Comparison of ENCODE assay signal across 9 cellular contexts in the genomic region with DNA sequence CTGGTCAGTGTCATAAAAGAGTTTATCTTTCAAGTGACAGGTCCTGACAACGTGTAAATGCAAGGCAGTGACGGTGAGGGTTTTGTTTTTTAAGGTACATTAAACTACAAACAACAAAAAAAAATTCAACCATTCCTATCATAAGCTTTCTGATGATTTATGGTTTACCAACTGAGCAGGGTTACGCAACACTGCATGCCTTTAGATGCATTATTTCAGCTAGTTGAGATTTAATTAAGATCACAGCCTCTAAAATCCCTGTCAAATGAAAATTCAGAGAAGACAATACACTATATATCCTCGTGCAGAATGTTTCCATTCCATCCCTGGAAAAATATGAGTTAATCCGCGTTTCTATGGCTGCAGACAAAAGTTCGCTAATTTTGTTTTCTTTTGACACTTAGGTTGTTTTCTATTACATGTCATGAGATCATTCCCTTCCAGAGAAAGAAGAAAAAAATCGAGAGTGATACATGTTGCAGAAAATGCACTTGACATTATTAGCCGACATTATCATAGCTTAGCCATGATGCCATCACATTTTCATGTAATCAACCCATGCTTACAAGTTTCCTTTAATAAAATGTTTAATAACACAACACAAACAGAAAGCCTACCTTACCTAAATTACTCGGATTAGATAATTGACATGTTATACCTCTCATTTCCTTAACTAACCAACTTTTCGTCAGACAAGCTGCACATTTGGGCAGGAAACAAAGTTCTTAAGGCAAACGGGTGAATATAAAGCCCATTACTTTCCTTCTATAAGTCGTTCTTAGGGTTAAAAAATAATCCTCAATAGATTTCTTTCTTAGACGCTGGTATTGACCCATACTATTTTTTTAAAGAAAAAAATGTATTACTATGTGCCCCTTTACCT.
DNase-seq lines count a peak whose midpoint lies in the region; ATAC-seq, FAIRE-seq and TF ChIP-seq lines count a peak whose summit lies in the region.
"Had no signal": no experiment of that assay in that cellular context is flagged by ENCODE, and none has a peak within 500 bp of the region (broad histone marks: within the 10 kb centered on the region; RNA-seq: fewer than 3 reads in every experiment).

No MANE protein-coding gene starts in this region.

- no peak for TF ChIP-seq CTCF in A549 (IDR thresholded peaks at IDR 0.05)
- no peak for TF ChIP-seq CTCF in KMS-11 (conservative IDR thresholded peaks at IDR 0.05; ENCODE audit: low read depth, low read length)
- no peak for TF ChIP-seq CTCF in coronary artery (IDR thresholded peaks at IDR 0.05)

- H3K27ac Mint-ChIP-seq in naive B cell = peak overlapping the region in 5 of 6 donors; percentile 15 to 73 (median 58)

- H3K36me3 Mint-ChIP-seq in naive B cell = no peaks in the 10 kb centered on the region

- H3K27me3 ChIP-seq in KMS-11 (ENCODE audit: insufficient read depth, low read depth) = no peaks in the 10 kb centered on the region

- H2AFZ ChIP-seq in KMS-11 (ENCODE audit: low read depth) = no peak overlapping the region

- no peaks in the 10 kb centered on the region for H4K20me1 ChIP-seq in KMS-11 (ENCODE audit: insufficient read depth)

- no peak for TF ChIP-seq POLR2A in A549 (IDR thresholded peaks at IDR 0.05; ENCODE audit: low read length)

- H3K27me3 Mint-ChIP-seq in naive B cell = no peaks in the 10 kb centered on the region

- H3K27ac ChIP-seq in A549 (no peak overlapping the region), KMS-11 (peak overlapping the region; percentile 81), coronary artery (peak overlapping the region; percentile 96 to 98)

- H3K4me3 ChIP-seq in A549 = no peak overlapping the region
- H3K4me3 ChIP-seq in KMS-11 (IDR thresholded peaks at IDR 0.05; ENCODE audit: insufficient read depth, low read depth, low read length) = no peak overlapping the region
- peak overlapping the region; percentile 84 for H3K4me3 ChIP-seq in coronary artery

- peak overlapping the region; percentile 78; the same call in 1 of the 2 replicates for H3K9ac ChIP-seq in KMS-11

- peaks cover 72% of the 10 kb centered on the region for H3K79me2 ChIP-seq in KMS-11 (ENCODE audit: insufficient read depth, low read depth)

- ATAC-seq in A549 (no peak), naive B cell (ENCODE audit: low read depth in 2 of 2) (no peak), HG03354 (IDR thresholded peaks at IDR 0.05; ENCODE audit: poor library complexity, severe bottlenecking, unreplicated experiment) (no peak)

- H3K4me2 ChIP-seq in A549 (peak overlapping the region; percentile 87; the same call in 2 of the 3 replicates), KMS-11 (peak overlapping the region; percentile 80)

- no peaks in the 10 kb centered on the region for H3K9me3 ChIP-seq in A549

- H3K4me1 ChIP-seq in A549 (peaks cover 69% of the 10 kb centered on the region), KMS-11 (ENCODE audit: low read depth, poor library complexity, severe bottlenecking) (peaks cover 68% of the 10 kb centered on the region)

- no peak overlapping the region for H3K4me3 Mint-ChIP-seq in naive B cell

- no peak for TF ChIP-seq EP300 in A549 (IDR thresholded peaks at IDR 0.05)

- H3K9me3 Mint-ChIP-seq in naive B cell = no peaks in the 10 kb centered on the region

- CTCF ChIA-PET in A549 (lab: Yijun Ruan, JAX) = no interaction called here

- no peak for TF ChIP-seq RAD21 in A549 (conservative IDR thresholded peaks at IDR 0.05 in 1 of 2, IDR thresholded peaks at IDR 0.05 in 1 of 2)

- POLR2A ChIA-PET in A549 (lab: Yijun Ruan, JAX) = no interaction called here

- DNase-seq in A549 (ENCODE audit: low read depth in 1 of 2, low spot score in 1 of 2) (no peak), coronary artery (ENCODE audit: low spot score) (no peak), naive B cell (no peak), GM19240 (ENCODE audit: insufficient read length, low spot score) (no peak), NCI-H1105 treated with DMSO at 0.1 percent for 48 hours (lab: John Stamatoyannopoulos, UW) (no peak), NCI-H748 (lab: John Stamatoyannopoulos, UW; ENCODE audit: unreplicated experiment) (no peak)
- DNase-seq: COR-L47 had no signal

- H3K36me3 ChIP-seq in KMS-11 (ENCODE audit: insufficient read depth) = no peaks in the 10 kb centered on the region

- H3K4me1 Mint-ChIP-seq in naive B cell = peaks cover 25 to 64% (median 63%) of the 10 kb centered on the region in 3 donors

- no peak for FAIRE-seq in A549 (lab: Jason Lieb, UNC)

- 83% methylated on average over 14 of the region's 14 CpGs for WGBS in A549 (ENCODE audit: missing lambda C conversion rate)

TF ChIP-seq in A549, 52 proteins besides CTCF, POLR2A, EP300 and RAD21:
- TF ChIP-seq, protein P1, sequence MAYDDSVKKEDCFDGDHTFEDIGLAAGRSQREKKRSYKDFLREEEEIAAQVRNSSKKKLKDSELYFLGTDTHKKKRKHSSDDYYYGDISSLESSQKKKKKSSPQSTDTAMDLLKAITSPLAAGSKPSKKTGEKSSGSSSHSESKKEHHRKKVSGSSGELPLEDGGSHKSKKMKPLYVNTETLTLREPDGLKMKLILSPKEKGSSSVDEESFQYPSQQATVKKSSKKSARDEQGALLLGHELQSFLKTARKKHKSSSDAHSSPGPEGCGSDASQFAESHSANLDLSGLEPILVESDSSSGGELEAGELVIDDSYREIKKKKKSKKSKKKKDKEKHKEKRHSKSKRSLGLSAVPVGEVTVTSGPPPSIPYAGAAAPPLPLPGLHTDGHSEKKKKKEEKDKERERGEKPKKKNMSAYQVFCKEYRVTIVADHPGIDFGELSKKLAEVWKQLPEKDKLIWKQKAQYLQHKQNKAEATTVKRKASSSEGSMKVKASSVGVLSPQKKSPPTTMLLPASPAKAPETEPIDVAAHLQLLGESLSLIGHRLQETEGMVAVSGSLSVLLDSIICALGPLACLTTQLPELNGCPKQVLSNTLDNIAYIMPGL (CRISPR knock-in tag; IDR thresholded peaks at IDR 0.05; ENCODE audit: borderline replicate concordance) = no peak
- TF ChIP-seq CEBPB (IDR thresholded peaks at IDR 0.05) = peak; percentile 79
- no peak for TF ChIP-seq RNF2 (IDR thresholded peaks at IDR 0.05; ENCODE audit: borderline replicate concordance, low read depth)
- no peak for TF ChIP-seq HOXB13 (CRISPR knock-in tag; IDR thresholded peaks at IDR 0.05; ENCODE audit: low read depth)
- no peak for TF ChIP-seq EHMT2 (IDR thresholded peaks at IDR 0.05; ENCODE audit: low read depth)
- TF ChIP-seq FOSL2 (IDR thresholded peaks at IDR 0.05) = no peak
- TF ChIP-seq FOSL2 (CRISPR knock-in tag; IDR thresholded peaks at IDR 0.05) = no peak

Comparison
In these comparisons a context has a peak if more than half of its experiments do, and no peak if none do; other contexts are left out.
1. H3K27ac ChIP-seq: peak in KMS-11 (single experiment) and coronary artery (2 of 2); none in A549 (0 of 2).